In the genomic region with DNA sequence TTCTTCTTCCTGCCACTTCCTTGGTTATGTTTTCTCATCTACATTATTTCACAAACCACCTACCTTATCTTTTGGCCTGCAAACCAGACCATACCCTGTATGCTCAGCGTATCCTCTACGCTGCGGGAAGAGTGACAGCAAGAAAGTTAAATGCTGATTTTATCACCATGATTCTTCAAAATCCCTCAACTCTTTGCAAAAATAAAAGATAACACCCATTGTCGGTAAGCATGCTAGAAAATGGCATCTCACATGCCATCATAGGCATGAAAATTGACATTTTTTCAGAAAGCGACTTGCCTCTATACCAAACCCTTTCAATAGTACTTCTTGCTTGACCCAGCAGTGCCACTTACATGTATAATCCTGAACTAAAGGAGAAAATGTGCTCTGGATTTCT, we compare ENCODE assay signal across 22 cellular contexts.
A peak's percentile ranks its signal among the peaks of the same experiment; 100 is the strongest.
DNase-seq lines count a peak whose midpoint lies in the region; ATAC-seq and TF ChIP-seq lines count a peak whose summit lies in the region.
"Had no signal": no experiment of that assay in that cellular context is flagged by ENCODE, and none has a peak within 500 bp of the region (broad histone marks: within the 10 kb centered on the region; RNA-seq: fewer than 3 reads in every experiment).

No MANE protein-coding gene starts in this region.

- peaks cover 13% of the 10 kb centered on the region for H3K4me1 Mint-ChIP-seq in T-helper 2 cell treated with Interferon-gamma antibody and Interleukin-4, amounts not matched to agents 5 μg/mL and 100 μg/mL, for 36 hours (ENCODE audit: low read depth)
- H3K4me1 Mint-ChIP-seq in effector memory CD8-positive, alpha-beta T cell (ENCODE audit: low read depth in 2 of 2): peaks cover 0 to 8% of the 10 kb centered on the region in 2 donors

- TF ChIP-seq EP300 in stomach (IDR thresholded peaks at IDR 0.05): no peak

- peak overlapping the region; percentile 28 for H3K4me3 Mint-ChIP-seq in T-helper 2 cell treated with Interferon-gamma antibody and Interleukin-4, amounts not matched to agents 5 μg/mL and 100 μg/mL, for 36 hours
- peak overlapping the region in 1 of 2 donors; percentile 4 for H3K4me3 Mint-ChIP-seq in effector memory CD8-positive, alpha-beta T cell
- H3K4me3 Mint-ChIP-seq: H9 had no signal

- WGBS in stomach, 5 donors: 57 to 77% (median 69%) methylated on average over 5 of the region's 5 CpGs

- no peak for DNase-seq in T-helper 2 cell treated with Interferon-gamma antibody and Interleukin-4, amounts not matched to agents 5 μg/mL and 100 μg/mL, for 36 hours (ENCODE audit: low spot score)
- DNase-seq in effector memory CD8-positive, alpha-beta T cell: no peak
- DNase-seq in stomach (no peak), epidermal melanocyte (ENCODE audit: insufficient read length, low spot score) (no peak), mesenteric fat pad (ENCODE audit: low spot score) (no peak)
- DNase-seq in effector CD8-positive, alpha-beta T cell (lab: John Stamatoyannopoulos, UW): no peak
- DNase-seq: activated CD4-positive, CD25-positive, alpha-beta regulatory T cell; activated effector memory CD4-positive, alpha-beta T cell treated with Interleukin-2 at 50 U/mL for 16 hours; adrenal gland; cortex of kidney; DMS79; H9; NCI-H1436 treated with DMSO at 0.1 percent for 48 hours; NCI-H2171 treated with DMSO at 0.1 percent for 48 hours; NCI-H69; small intestine; stimulated activated CD4-positive, alpha-beta T cell treated with anti-CD3 and anti-CD28 coated beads, Interleukin-2, amount 100 ng/mL, for 48 hours; upper lobe of left lung had no signal

- H3K36me3 Mint-ChIP-seq in T-helper 2 cell treated with Interferon-gamma antibody and Interleukin-4, amounts not matched to agents 5 μg/mL and 100 μg/mL, for 36 hours (ENCODE audit: low read depth): no peaks in the 10 kb centered on the region
- no peaks in the 10 kb centered on the region for H3K36me3 Mint-ChIP-seq in effector memory CD8-positive, alpha-beta T cell (ENCODE audit: insufficient read depth)

- peak overlapping the region in 1 of 11 experiments; percentile 40; a peak in 1 of 22 replicates for H3K27ac ChIP-seq in BLaER1 treated with 17β-estradiol and CSF1 and Interleukin-3, amounts not matched to agents 10 nM and 100 nM
- peak overlapping the region; percentile 60 for H3K27ac ChIP-seq in DOHH2 (ENCODE audit: low read depth, low read length)
- H3K27ac ChIP-seq in stomach: no peak overlapping the region
- H3K27ac ChIP-seq: adrenal gland, upper lobe of left lung had no signal

- peak overlapping the region; percentile 24 for H3K27ac Mint-ChIP-seq in T-helper 2 cell treated with Interferon-gamma antibody and Interleukin-4, amounts not matched to agents 5 μg/mL and 100 μg/mL, for 36 hours
- peak overlapping the region in 1 of 2 donors; percentile 0 for H3K27ac Mint-ChIP-seq in effector memory CD8-positive, alpha-beta T cell
- H3K27ac Mint-ChIP-seq: H9 had no signal

- peaks cover 12% of the 10 kb centered on the region for H3F3A ChIP-seq in DOHH2 (ENCODE audit: control insufficient read depth, insufficient read depth)

- no peaks in the 10 kb centered on the region for H3K79me2 ChIP-seq in DOHH2 (ENCODE audit: control insufficient read depth, low read length)

- H3K4me3 ChIP-seq in BLaER1 treated with 17β-estradiol and CSF1 and Interleukin-3, amounts not matched to agents 10 nM and 100 nM: no peak overlapping the region
- H3K4me3 ChIP-seq in DOHH2 (ENCODE audit: low read length) (peak overlapping the region; percentile 46), stomach (no peak overlapping the region)
- H3K4me3 ChIP-seq: adrenal gland, upper lobe of left lung had no signal

- no peaks in the 10 kb centered on the region for H3K9me2 ChIP-seq in DOHH2 (replicated peaks; ENCODE audit: control insufficient read depth, low read length)

- no peaks in the 10 kb centered on the region for H3K27me3 Mint-ChIP-seq in T-helper 2 cell treated with Interferon-gamma antibody and Interleukin-4, amounts not matched to agents 5 μg/mL and 100 μg/mL, for 36 hours (ENCODE audit: low read depth)
- peaks cover 0 to 12% of the 10 kb centered on the region in 2 donors for H3K27me3 Mint-ChIP-seq in effector memory CD8-positive, alpha-beta T cell

- H4K20me1 ChIP-seq in BLaER1 treated with 17β-estradiol and CSF1 and Interleukin-3, amounts not matched to agents 10 nM and 100 nM: no peaks in the 10 kb centered on the region
- H4K20me1 ChIP-seq in DOHH2 (ENCODE audit: control insufficient read depth, insufficient read depth, low read depth, low read length): no peaks in the 10 kb centered on the region

- H3K4me1 ChIP-seq in BLaER1 treated with 17β-estradiol and CSF1 and Interleukin-3, amounts not matched to agents 10 nM and 100 nM: peaks cover 21 to 48% (median 34%) of the 10 kb centered on the region in 10 experiments
- peaks cover 54% of the 10 kb centered on the region for H3K4me1 ChIP-seq in DOHH2 (ENCODE audit: control insufficient read depth, low read length)
- peaks cover 0 to 19% (median 8%) of the 10 kb centered on the region in 4 donors for H3K4me1 ChIP-seq in stomach

- no peaks in the 10 kb centered on the region for H3K27me3 ChIP-seq in BLaER1 treated with 17β-estradiol and CSF1 and Interleukin-3, amounts not matched to agents 10 nM and 100 nM
- no peaks in the 10 kb centered on the region for H3K27me3 ChIP-seq in DOHH2 (ENCODE audit: control insufficient read depth, low read length)
- no peaks in the 10 kb centered on the region for H3K27me3 ChIP-seq in stomach
- H3K27me3 ChIP-seq: upper lobe of left lung had no signal

- intact Hi-C loops in stomach (cut with DNase I; ENCODE audit: low total_unique reads): no loop called here

- ATAC-seq in effector memory CD8-positive, alpha-beta T cell (replicated peaks): peak; percentile 36
- ATAC-seq: left lobe of liver, Right ventricle myocardium inferior had no signal

- no peaks in the 10 kb centered on the region for H3K9me3 Mint-ChIP-seq in T-helper 2 cell treated with Interferon-gamma antibody and Interleukin-4, amounts not matched to agents 5 μg/mL and 100 μg/mL, for 36 hours
- peaks cover 0 to 2% of the 10 kb centered on the region in 2 donors for H3K9me3 Mint-ChIP-seq in effector memory CD8-positive, alpha-beta T cell

- no peaks in the 10 kb centered on the region for H3K36me3 ChIP-seq in BLaER1 treated with 17β-estradiol and CSF1 and Interleukin-3, amounts not matched to agents 10 nM and 100 nM
- H3K36me3 ChIP-seq in DOHH2 (ENCODE audit: control insufficient read depth, low read length): no peaks in the 10 kb centered on the region
- H3K36me3 ChIP-seq in stomach: no peaks in the 10 kb centered on the region
- H3K36me3 ChIP-seq: adrenal gland, upper lobe of left lung had no signal

- TF ChIP-seq POLR2A in stomach (IDR thresholded peaks at IDR 0.05): no peak

- TF ChIP-seq CTCF in DOHH2 (IDR thresholded peaks at IDR 0.05; ENCODE audit: low read depth, low read length, poor library complexity, severe bottlenecking): no peak
- TF ChIP-seq CTCF in stomach (IDR thresholded peaks at IDR 0.05): no peak

- peaks cover 9 to 24% (median 14%) of the 10 kb centered on the region in 11 experiments; a peak in 17 of 22 replicates for H3K9me3 ChIP-seq in BLaER1 treated with 17β-estradiol and CSF1 and Interleukin-3, amounts not matched to agents 10 nM and 100 nM (replicated peaks in 1 of 11)
- no peaks in the 10 kb centered on the region for H3K9me3 ChIP-seq in DOHH2 (ENCODE audit: control insufficient read depth, insufficient read depth, low read length)
- H3K9me3 ChIP-seq in stomach: peaks cover 0 to 3% (median 0%) of the 10 kb centered on the region in 4 donors
- H3K9me3 ChIP-seq: adrenal gland, upper lobe of left lung had no signal

- H3K9ac ChIP-seq in BLaER1 treated with 17β-estradiol and CSF1 and Interleukin-3, amounts not matched to agents 10 nM and 100 nM: no peak overlapping the region

- H3K4me2 ChIP-seq in BLaER1 treated with 17β-estradiol and CSF1 and Interleukin-3, amounts not matched to agents 10 nM and 100 nM: peak overlapping the region; percentile 44 to 78 (median 66); a peak in 21 of 22 replicates
- H3K4me2 ChIP-seq in DOHH2 (ENCODE audit: low read length): peak overlapping the region; percentile 48
